ENCODE assay signal across 1 cellular context in genomic region chr6:105746539-105746938, GRCh38.
TF ChIP-seq lines count a peak whose summit lies in the region.

No MANE protein-coding gene starts in this region.

TF ChIP-seq in K562, 482 proteins besides CTCF, POLR2A, EP300 and RAD21 (continued from another document):
- TF ChIP-seq ZFP91 (CRISPR knock-in tag; IDR thresholded peaks at IDR 0.05) (no peak), CTCFL (IDR thresholded peaks at IDR 0.05; ENCODE audit: borderline replicate concordance, insufficient read depth, low read depth, low read length, poor library complexity, severe bottlenecking) (no peak), FOXA3 (CRISPR knock-in tag; conservative IDR thresholded peaks at IDR 0.05 in 1 of 2, IDR thresholded peaks at IDR 0.05 in 1 of 2) (peak in 1 of 2 experiments; percentile 42; a peak in 1 of 4 replicates), SMARCE1 (IDR thresholded peaks at IDR 0.05) (peak; percentile 75; the same call in 1 of the 2 replicates), CBFA2T2 (conservative IDR thresholded peaks at IDR 0.05) (peak; percentile 43; the same call in 1 of the 2 replicates), ZNF316 (IDR thresholded peaks at IDR 0.05) (peak; percentile 84), SMARCA4 (IDR thresholded peaks at IDR 0.05) (peak; percentile 68; the same call in 1 of the 2 replicates), E4F1 (CRISPR knock-in tag; IDR thresholded peaks at IDR 0.05; ENCODE audit: borderline replicate concordance) (no peak), KDM1A (IDR thresholded peaks at IDR 0.05) (peak; percentile 22 to 39; a peak in 1 of 4 replicates), ZNF408 (CRISPR knock-in tag; IDR thresholded peaks at IDR 0.05; ENCODE audit: low read depth) (no peak), MECOM (CRISPR knock-in tag; IDR thresholded peaks at IDR 0.05) (no peak), TBP (optimal IDR thresholded peaks at IDR 0.05; ENCODE audit: low read depth, low read length) (no peak), NCOA6 (IDR thresholded peaks at IDR 0.05) (no peak), SMARCC2 (IDR thresholded peaks at IDR 0.05; ENCODE audit: low read depth) (0 out of 2 replicates have a peak, but pooled peaks have one; percentile 30), CEBPB (tag; IDR thresholded peaks at IDR 0.05) (peak; percentile 38; the same call in 1 of the 2 replicates), GTF2F1 (IDR thresholded peaks at IDR 0.05; ENCODE audit: low read depth, low read length) (no peak), MLLT1 (IDR thresholded peaks at IDR 0.05) (no peak), SAFB (IDR thresholded peaks at IDR 0.05; ENCODE audit: borderline replicate concordance, low read depth, low read length) (no peak), NR4A1 (CRISPR knock-in tag; IDR thresholded peaks at IDR 0.05) (no peak), NR4A1 (tag; IDR thresholded peaks at IDR 0.05) (no peak)
